8 cellular contexts compared by ENCODE assay signal in genomic region chr11:117199061-117199915, GRCh38. TPM values are rescaled to one million over a fixed set of nuclear protein-coding genes. Genes with fewer than 3 reads are reported as not detected.
DNase-seq lines count a peak whose midpoint lies in the region; ATAC-seq and TF ChIP-seq lines count a peak whose summit lies in the region.

TAGLN (plus strand) TSS chr11:117199370; CDS start chr11:117203014, 3,644 bp downstream.

- no peaks in the 10 kb centered on the region for H3K9me3 Mint-ChIP-seq in stimulated activated naive B cell treated with anti-CD40 and anti-IgM and Interleukin-4, amounts not matched to agents 10 μg/mL and 1 μg/mL and 100 μg/mL, for 72 hours

- peaks cover 15 to 33% of the 10 kb centered on the region in 2 donors for H3K4me1 Mint-ChIP-seq in stimulated activated naive B cell treated with anti-CD40 and anti-IgM and Interleukin-4, amounts not matched to agents 10 μg/mL and 1 μg/mL and 100 μg/mL, for 72 hours

- H3K4me1 ChIP-seq in HEK293 (ENCODE audit: control insufficient read depth, insufficient read depth, low read length) (no peaks in the 10 kb centered on the region), BE2C (no peaks in the 10 kb centered on the region)

- H3K4me3 ChIP-seq in HEK293 (ENCODE audit: low read depth, low read length) (peak within 1 kb of the TSS; percentile 11; the same call in 1 of the 2 replicates), BE2C (ENCODE audit: low read depth, low read length) (no peak within 1 kb of the TSS)

- H3K9me3 ChIP-seq in HEK293 (ENCODE audit: control insufficient read depth, insufficient read depth, low read depth, low read length) (no peaks in the 10 kb centered on the region), BE2C (no peaks in the 10 kb centered on the region)

- peaks cover 37 to 54% of the 10 kb centered on the region in 2 donors for H3K36me3 Mint-ChIP-seq in stimulated activated naive B cell treated with anti-CD40 and anti-IgM and Interleukin-4, amounts not matched to agents 10 μg/mL and 1 μg/mL and 100 μg/mL, for 72 hours

- H3K36me3 ChIP-seq in HEK293 (ENCODE audit: control insufficient read depth in 2 of 2, insufficient read depth in 1 of 2, low read length in 2 of 2) (peaks cover 0 to 23% of the 10 kb centered on the region in 2 experiments; a peak in 1 of 3 replicates), BE2C (no peaks in the 10 kb centered on the region; the same call in 1 of the 2 replicates)

- no peaks in the 10 kb centered on the region for H3K27me3 Mint-ChIP-seq in stimulated activated naive B cell treated with anti-CD40 and anti-IgM and Interleukin-4, amounts not matched to agents 10 μg/mL and 1 μg/mL and 100 μg/mL, for 72 hours

- CTCF ChIA-PET in HEK293 (lab: Yijun Ruan, JAX): interaction anchor here (0.7 to 1.6 kb wide), 6 partner anchors 18 to 268 kb away, joined by 3 to 9 read pairs (median 4); no protein-coding TSS in a partner anchor
- CTCF ChIA-PET in GM10248 (lab: Yijun Ruan, JAX): interaction anchor here (1.5 kb wide), 1 partner anchor 18 kb away, joined by 5 read pairs; no protein-coding TSS in a partner anchor

- H3K27ac ChIP-seq in HEK293 (ENCODE audit: extremely low read depth, low read depth, low read length): no peak within 1 kb of the TSS

- POLR2A ChIA-PET in HEK293 (lab: Yijun Ruan, JAX): interaction anchor here (1.8 kb wide), 1 partner anchor 21 kb away, joined by 5 read pairs; the partner anchor contains the start of gene SIDT2
- POLR2A ChIA-PET in GM10248 (lab: Yijun Ruan, JAX): no interaction called here

- H3K27me3 ChIP-seq in BE2C: no peaks in the 10 kb centered on the region

- peak in 1 of 2 donors; percentile 4 for ATAC-seq in stimulated activated naive B cell treated with anti-CD40 and anti-IgM and Interleukin-4, amounts not matched to agents 10 μg/mL and 1 μg/mL and 100 μg/mL, for 72 hours (replicated peaks)

- H3K4me3 Mint-ChIP-seq in stimulated activated naive B cell treated with anti-CD40 and anti-IgM and Interleukin-4, amounts not matched to agents 10 μg/mL and 1 μg/mL and 100 μg/mL, for 72 hours: no peak within 1 kb of the TSS

- DNase-seq in cerebellar cortex (ENCODE audit: low spot score) (peak; percentile 50), kidney tubule cell (ENCODE audit: low spot score) (peak; percentile 56), globus pallidus (ENCODE audit: low spot score) (no peak), NK-92 (lab: John Stamatoyannopoulos, UW; ENCODE audit: unreplicated experiment) (no peak), GM10248 (ENCODE audit: extremely low spot score) (no peak), BE2C (no peak)
- DNase-seq in stimulated activated naive B cell treated with anti-CD40 and anti-IgM and Interleukin-4, amounts not matched to agents 10 μg/mL and 1 μg/mL and 100 μg/mL, for 72 hours: no peak

- peak within 1 kb of the TSS; percentile 26 for H3K27ac Mint-ChIP-seq in stimulated activated naive B cell treated with anti-CD40 and anti-IgM and Interleukin-4, amounts not matched to agents 10 μg/mL and 1 μg/mL and 100 μg/mL, for 72 hours

- no peak for TF ChIP-seq CTCF in HEK293 (tag by site-specific recombination; IDR thresholded peaks at IDR 0.05)
- no peak for TF ChIP-seq CTCF in GM10248 (IDR thresholded peaks at IDR 0.05; ENCODE audit: control extremely low read depth, extremely low read depth, low read depth, missing control alignments)
- TF ChIP-seq CTCF in BE2C (IDR thresholded peaks at IDR 0.05; ENCODE audit: low read depth, low read length): no peak

TF ChIP-seq in HEK293, 187 proteins besides CTCF, POLR2A, EP300 and RAD21:
- TF ChIP-seq ZBTB20 (tag by site-specific recombination; IDR thresholded peaks at IDR 0.05): peak; percentile 40; the same call in 1 of the 2 replicates
- 0 out of 2 replicates have a peak, but pooled peaks have one; percentile 28 for TF ChIP-seq ZBTB6 (tag by site-specific recombination; IDR thresholded peaks at IDR 0.05)
- TF ChIP-seq ZNF449 (tag by site-specific recombination; IDR thresholded peaks at IDR 0.05): 0 out of 2 replicates have a peak, but pooled peaks have one; percentile 33
- TF ChIP-seq ZNF214 (tag by site-specific recombination; IDR thresholded peaks at IDR 0.05; ENCODE audit: borderline replicate concordance): no peak
- peak; percentile 38; the same call in 1 of the 2 replicates for TF ChIP-seq GLIS2 (tag by site-specific recombination; IDR thresholded peaks at IDR 0.05)
- no peak for TF ChIP-seq ZNF645 (tag by site-specific recombination; IDR thresholded peaks at IDR 0.05)
- peak; percentile 60 for TF ChIP-seq ZNF398 (tag by site-specific recombination; IDR thresholded peaks at IDR 0.05)
- TF ChIP-seq ZIC2 (tag by site-specific recombination; IDR thresholded peaks at IDR 0.05): peak; percentile 30
- no peak for TF ChIP-seq ZBTB21 (tag by site-specific recombination; IDR thresholded peaks at IDR 0.05)
- peak; percentile 78 for TF ChIP-seq PRDM10 (tag by site-specific recombination; IDR thresholded peaks at IDR 0.05)

RNA-seq across cellular contexts. Expression of gene TAGLN, which starts in this region (rescaled TPM):
- polyA plus RNA-seq in BE2C (2012; ENCODE audit: insufficient read depth, insufficient read length, low read depth): 10.2 TPM

Comparison
In these comparisons a context has a peak if more than half of its experiments do, and no peak if none do; other contexts are left out.
1. DNase-seq: peak in cerebellar cortex (single experiment) and kidney tubule cell (single experiment); none in stimulated activated naive B cell treated with anti-CD40 and anti-IgM and Interleukin-4, amounts not matched to agents 10 μg/mL and 1 μg/mL and 100 μg/mL, for 72 hours (single experiment), globus pallidus (single experiment), NK-92 (single experiment), GM10248 (single experiment) and BE2C (single experiment).